1 cellular context compared by ENCODE assay signal in the genomic region with DNA sequence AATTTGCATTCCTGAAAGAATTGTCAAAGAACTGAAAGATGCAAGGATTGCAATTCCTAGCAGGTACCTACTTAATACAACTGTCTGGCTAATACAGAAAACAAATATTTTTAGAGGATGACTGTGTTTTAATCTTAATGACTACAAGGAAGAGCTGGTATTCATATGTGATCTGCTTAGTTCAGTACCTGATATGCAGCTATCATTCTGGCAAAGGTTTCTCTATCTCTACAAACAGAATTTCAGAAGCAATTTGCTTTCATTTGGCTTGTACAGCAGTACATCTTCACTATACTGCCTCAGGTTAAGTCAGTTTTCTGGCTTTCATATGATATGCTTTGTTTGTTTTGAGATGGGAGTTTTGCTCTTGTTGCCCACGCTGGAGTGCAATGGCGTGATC.
A peak's percentile ranks its signal among the peaks of the same experiment; 100 is the strongest.
TF ChIP-seq lines count a peak whose summit lies in the region.

No MANE protein-coding gene starts in this region.

TF ChIP-seq in K562, 482 proteins besides CTCF, POLR2A, EP300 and RAD21 (continued from another document):
- TF ChIP-seq GATAD2B (IDR thresholded peaks at IDR 0.05; ENCODE audit: borderline replicate concordance) (no peak), NFATC3 (IDR thresholded peaks at IDR 0.05) (no peak), ETV1 (tag; conservative IDR thresholded peaks at IDR 0.05; ENCODE audit: low read depth) (no peak), SMAD1 (IDR thresholded peaks at IDR 0.05; ENCODE audit: low read depth, low read length, partially characterized antibody) (no peak), HMBOX1 (IDR thresholded peaks at IDR 0.05) (no peak), RAD51 (IDR thresholded peaks at IDR 0.05; ENCODE audit: borderline replicate concordance, low read depth) (no peak), FOXK2 (conservative IDR thresholded peaks at IDR 0.05 in 1 of 2, IDR thresholded peaks at IDR 0.05 in 1 of 2; ENCODE audit: low read depth in 2 of 2) (no peak), CBFA2T2 (conservative IDR thresholded peaks at IDR 0.05) (peak; percentile 24; the same call in 1 of the 2 replicates), DIDO1 (tag; IDR thresholded peaks at IDR 0.05; ENCODE audit: low read depth) (no peak), HSF4 (CRISPR knock-in tag; IDR thresholded peaks at IDR 0.05; ENCODE audit: borderline replicate concordance) (no peak), ZNF165 (CRISPR knock-in tag; IDR thresholded peaks at IDR 0.05; ENCODE audit: borderline replicate concordance) (no peak), SRSF3 (IDR thresholded peaks at IDR 0.05; ENCODE audit: insufficient read depth, low read length) (no peak), TCF15 (CRISPR knock-in tag; IDR thresholded peaks at IDR 0.05) (no peak), NFYB (IDR thresholded peaks at IDR 0.05; ENCODE audit: extremely low read depth, insufficient read length) (no peak), ZNF740 (CRISPR knock-in tag; IDR thresholded peaks at IDR 0.05) (no peak), ZNF740 (tag; IDR thresholded peaks at IDR 0.05) (no peak), TEAD4 (IDR thresholded peaks at IDR 0.05; ENCODE audit: low read length) (0 out of 2 replicates have a peak, but pooled peaks have one; percentile 10), TEAD4 (CRISPR knock-in tag; IDR thresholded peaks at IDR 0.05; ENCODE audit: borderline replicate concordance) (no peak), CBFA2T3 (IDR thresholded peaks at IDR 0.05) (peak; percentile 58), DMBX1 (CRISPR knock-in tag; IDR thresholded peaks at IDR 0.05; ENCODE audit: borderline replicate concordance) (no peak)
- TF ChIP-seq, protein P1, sequence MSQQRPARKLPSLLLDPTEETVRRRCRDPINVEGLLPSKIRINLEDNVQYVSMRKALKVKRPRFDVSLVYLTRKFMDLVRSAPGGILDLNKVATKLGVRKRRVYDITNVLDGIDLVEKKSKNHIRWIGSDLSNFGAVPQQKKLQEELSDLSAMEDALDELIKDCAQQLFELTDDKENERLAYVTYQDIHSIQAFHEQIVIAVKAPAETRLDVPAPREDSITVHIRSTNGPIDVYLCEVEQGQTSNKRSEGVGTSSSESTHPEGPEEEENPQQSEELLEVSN (IDR thresholded peaks at IDR 0.05; ENCODE audit: borderline replicate concordance in 1 of 2, extremely low read depth in 1 of 2, insufficient read depth in 1 of 2, insufficient read length in 1 of 2, low read depth in 1 of 2, low read length in 1 of 2, poor library complexity in 1 of 2, severe bottlenecking in 1 of 2) = no peak
- TF ChIP-seq, protein P2, sequence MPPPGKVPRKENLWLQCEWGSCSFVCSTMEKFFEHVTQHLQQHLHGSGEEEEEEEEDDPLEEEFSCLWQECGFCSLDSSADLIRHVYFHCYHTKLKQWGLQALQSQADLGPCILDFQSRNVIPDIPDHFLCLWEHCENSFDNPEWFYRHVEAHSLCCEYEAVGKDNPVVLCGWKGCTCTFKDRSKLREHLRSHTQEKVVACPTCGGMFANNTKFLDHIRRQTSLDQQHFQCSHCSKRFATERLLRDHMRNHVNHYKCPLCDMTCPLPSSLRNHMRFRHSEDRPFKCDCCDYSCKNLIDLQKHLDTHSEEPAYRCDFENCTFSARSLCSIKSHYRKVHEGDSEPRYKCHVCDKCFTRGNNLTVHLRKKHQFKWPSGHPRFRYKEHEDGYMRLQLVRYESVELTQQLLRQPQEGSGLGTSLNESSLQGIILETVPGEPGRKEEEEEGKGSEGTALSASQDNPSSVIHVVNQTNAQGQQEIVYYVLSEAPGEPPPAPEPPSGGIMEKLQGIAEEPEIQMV (tag; conservative IDR thresholded peaks at IDR 0.05; ENCODE audit: low read depth) = no peak
- TF ChIP-seq, protein P3, sequence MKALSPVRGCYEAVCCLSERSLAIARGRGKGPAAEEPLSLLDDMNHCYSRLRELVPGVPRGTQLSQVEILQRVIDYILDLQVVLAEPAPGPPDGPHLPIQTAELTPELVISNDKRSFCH (CRISPR knock-in tag; IDR thresholded peaks at IDR 0.05) = no peak
- TF ChIP-seq, protein P3 (tag; IDR thresholded peaks at IDR 0.05) = no peak
